ENCODE assay signal across 20 cellular contexts in genomic region chrX:153882086-153882498, GRCh38. TPM values are rescaled to one million over a fixed set of nuclear protein-coding genes. Genes with fewer than 3 reads are reported as not detected.
DNase-seq lines count a peak whose midpoint lies in the region; ATAC-seq and TF ChIP-seq lines count a peak whose summit lies in the region.
"Had no signal": no experiment of that assay in that cellular context is flagged by ENCODE, and none has a peak within 500 bp of the region (broad histone marks: within the 10 kb centered on the region; RNA-seq: fewer than 3 reads in every experiment).

No MANE protein-coding gene starts in this region.

- no peaks in the 10 kb centered on the region for H3K9me2 ChIP-seq in neural cell (ENCODE audit: insufficient read depth, low read length)

- peaks cover 9% of the 10 kb centered on the region for H3K4me1 ChIP-seq in CD8-positive, alpha-beta T cell (ENCODE audit: insufficient read depth, low read length)

- H3K27me3 Mint-ChIP-seq in Calu3 (ENCODE audit: unreplicated experiment) = peaks cover under 1% of the 10 kb centered on the region
- H3K27me3 Mint-ChIP-seq in HFFc6 (ENCODE audit: insufficient read depth) = peaks cover 18% of the 10 kb centered on the region
- H3K27me3 Mint-ChIP-seq in CD14-positive monocyte (ENCODE audit: low read depth in 3 of 3) = peaks cover 47 to 86% (median 76%) of the 10 kb centered on the region in 3 donors
- peaks cover 21% of the 10 kb centered on the region for H3K27me3 Mint-ChIP-seq in CD8-positive, alpha-beta T cell (ENCODE audit: low read depth)

- H3K36me3 Mint-ChIP-seq in Calu3 (ENCODE audit: insufficient read depth, unreplicated experiment) = no peaks in the 10 kb centered on the region
- no peaks in the 10 kb centered on the region for H3K36me3 Mint-ChIP-seq in HFFc6 (ENCODE audit: low read depth)
- H3K36me3 Mint-ChIP-seq in CD14-positive monocyte = no peaks in the 10 kb centered on the region
- no peaks in the 10 kb centered on the region for H3K36me3 Mint-ChIP-seq in CD8-positive, alpha-beta T cell
- H3K36me3 Mint-ChIP-seq: CD4-positive, CD25-positive, alpha-beta regulatory T cell; mesothelial cell of epicardium had no signal

- H2AFZ ChIP-seq in neural cell (ENCODE audit: low read depth, low read length) = no peak overlapping the region

- BruUV-seq in Calu3 (replicated peaks; lab: Mats Ljungman, UMichigan) = no TSS peak

- no peak for TF ChIP-seq RAD21 in neural cell (conservative IDR thresholded peaks at IDR 0.05)

- H3K27ac Mint-ChIP-seq in Calu3 (ENCODE audit: unreplicated experiment) = peak overlapping the region; percentile 70
- peak overlapping the region; percentile 5; the same call in 1 of the 2 replicates for H3K27ac Mint-ChIP-seq in HFFc6
- H3K27ac Mint-ChIP-seq in CD14-positive monocyte = no peak overlapping the region
- no peak overlapping the region for H3K27ac Mint-ChIP-seq in CD8-positive, alpha-beta T cell
- H3K27ac Mint-ChIP-seq: CD4-positive, CD25-positive, alpha-beta regulatory T cell; mesothelial cell of epicardium had no signal

- TF ChIP-seq CTCF in Calu3 (IDR thresholded peaks at IDR 0.05; ENCODE audit: unreplicated experiment) = no peak
- TF ChIP-seq CTCF in HFFc6 (IDR thresholded peaks at IDR 0.05) = no peak
- TF ChIP-seq CTCF in brain microvascular endothelial cell (IDR thresholded peaks at IDR 0.05; ENCODE audit: low read depth, low read length, missing control alignments) = no peak
- TF ChIP-seq CTCF in neural cell (IDR thresholded peaks at IDR 0.05; ENCODE audit: poor library complexity, severe bottlenecking) = no peak
- no peak for TF ChIP-seq CTCF in CD14-positive monocyte (IDR thresholded peaks at IDR 0.05)
- no peak for TF ChIP-seq CTCF in CD8-positive, alpha-beta T cell (IDR thresholded peaks at IDR 0.05)

- no peak overlapping the region for H3K4me3 ChIP-seq in brain microvascular endothelial cell (ENCODE audit: low read depth, low read length)
- peak overlapping the region; percentile 86 for H3K4me3 ChIP-seq in neural cell (ENCODE audit: low read length)
- no peak overlapping the region for H3K4me3 ChIP-seq in CD8-positive, alpha-beta T cell (ENCODE audit: low read depth, low read length)
- H3K4me3 ChIP-seq: heart left ventricle had no signal

- H3F3A ChIP-seq in neural cell (ENCODE audit: insufficient read depth, low read length, poor library complexity, severe bottlenecking) = no peaks in the 10 kb centered on the region

- H3K36me3 ChIP-seq in brain microvascular endothelial cell (replicated peaks) (no peaks in the 10 kb centered on the region), neural cell (ENCODE audit: insufficient read depth, low read length) (no peaks in the 10 kb centered on the region)
- H3K36me3 ChIP-seq in CD8-positive, alpha-beta T cell (ENCODE audit: insufficient read depth, low read length) = no peaks in the 10 kb centered on the region
- H3K36me3 ChIP-seq: heart left ventricle had no signal

- peaks cover 54% of the 10 kb centered on the region for H3K79me2 ChIP-seq in neural cell (replicated peaks; ENCODE audit: insufficient read depth, low read length)

- CTCF ChIA-PET in Calu3 (lab: Charles Lee) = interaction anchor here (0.6 kb wide), 1 partner anchor 60 kb away, joined by 8 read pairs; no protein-coding TSS in a partner anchor
- CTCF ChIA-PET in CD8-positive, alpha-beta T cell (lab: Charles Lee) = no interaction called here

- H3K9me3 ChIP-seq in neural cell (ENCODE audit: low read length) = no peaks in the 10 kb centered on the region
- no peaks in the 10 kb centered on the region for H3K9me3 ChIP-seq in CD8-positive, alpha-beta T cell (ENCODE audit: low read length)
- H3K9me3 ChIP-seq: heart left ventricle had no signal

- H3K4me3 Mint-ChIP-seq in Calu3 (ENCODE audit: low read depth, unreplicated experiment) (peak overlapping the region; percentile 50), HFFc6 (peak overlapping the region; percentile 43; the same call in 1 of the 2 replicates), CD14-positive monocyte (no peak overlapping the region)
- H3K4me3 Mint-ChIP-seq in CD8-positive, alpha-beta T cell = no peak overlapping the region
- H3K4me3 Mint-ChIP-seq: CD4-positive, CD25-positive, alpha-beta regulatory T cell; mesothelial cell of epicardium had no signal

- ATAC-seq in CD8-positive, alpha-beta T cell = no peak
- ATAC-seq: activated CD4-positive, CD25-positive, alpha-beta regulatory T cell treated with anti-CD3 and anti-CD28 coated beads, Interleukin-2, amount 50 U/mL, for 24 hours; heart left ventricle had no signal

- peak; percentile 83 for DNase-seq in Calu3
- DNase-seq in HFFc6 = peak; percentile 17
- peak; percentile 5 for DNase-seq in brain microvascular endothelial cell
- DNase-seq in NCI-H2081 treated with DMSO at 0.1 percent for 48 hours (lab: John Stamatoyannopoulos, UW) = no peak
- no peak for DNase-seq in CD14-positive monocyte (ENCODE audit: low spot score)
- DNase-seq in CD8-positive, alpha-beta T cell = no peak
- DNase-seq in NCI-H1436 (lab: John Stamatoyannopoulos, UW) = no peak
- DNase-seq: activated naive CD4-positive, alpha-beta T cell; CD4-positive, CD25-positive, alpha-beta regulatory T cell; GDM1; Karpas-422; NCI-H1694; NCI-H69; occipital lobe; stimulated activated CD4-positive, alpha-beta T cell treated with anti-CD3 and anti-CD28 coated beads, Interleukin-4, amount 100 ng/mL, for 24 hours had no signal

- H3K27ac ChIP-seq in brain microvascular endothelial cell (no peak overlapping the region), neural cell (ENCODE audit: low read length) (peak overlapping the region; percentile 95)
- H3K27ac ChIP-seq in CD8-positive, alpha-beta T cell (ENCODE audit: low read depth, low read length) = no peak overlapping the region
- H3K27ac ChIP-seq: epithelial cell of prostate had no signal

- POLR2A ChIA-PET in CD8-positive, alpha-beta T cell (lab: Charles Lee) = no interaction called here

- H3K9me3 Mint-ChIP-seq in Calu3 (ENCODE audit: low read depth, unreplicated experiment) (no peaks in the 10 kb centered on the region), HFFc6 (no peaks in the 10 kb centered on the region), CD14-positive monocyte (peaks cover 0 to 9% (median 2%) of the 10 kb centered on the region in 7 donors)
- H3K9me3 Mint-ChIP-seq in CD8-positive, alpha-beta T cell = no peaks in the 10 kb centered on the region
- H3K9me3 Mint-ChIP-seq: CD4-positive, CD25-positive, alpha-beta regulatory T cell had no signal

- H3K4me1 Mint-ChIP-seq in Calu3 (ENCODE audit: low read depth, unreplicated experiment) (peaks cover 35% of the 10 kb centered on the region), HFFc6 (ENCODE audit: low read depth) (peaks cover 7% of the 10 kb centered on the region), CD14-positive monocyte (peaks cover 4% of the 10 kb centered on the region)
- H3K4me1 Mint-ChIP-seq in CD8-positive, alpha-beta T cell (ENCODE audit: low read depth) = peaks cover 9% of the 10 kb centered on the region

- H4K20me1 ChIP-seq in neural cell (ENCODE audit: insufficient read depth) = no peaks in the 10 kb centered on the region

- no peak overlapping the region for H3K4me2 ChIP-seq in neural cell (ENCODE audit: low read length)

- TF ChIP-seq EP300 in neural cell (conservative IDR thresholded peaks at IDR 0.05; ENCODE audit: poor library complexity, severe bottlenecking) = no peak

- in situ Hi-C loops in brain microvascular endothelial cell (cut with HindIII; ENCODE audit: low pct_ligation_motif_present, low sequenced_read_pairs) = no loop called here

- H3K27me3 ChIP-seq in brain microvascular endothelial cell (replicated peaks) = peaks cover 11% of the 10 kb centered on the region
- no peaks in the 10 kb centered on the region for H3K27me3 ChIP-seq in neural cell (ENCODE audit: insufficient read depth, low read depth, low read length)
- peaks cover 6% of the 10 kb centered on the region for H3K27me3 ChIP-seq in CD8-positive, alpha-beta T cell (ENCODE audit: insufficient read depth, low read length)

- intact Hi-C loops in Calu3 (cut with micrococcal nuclease; ENCODE audit: unreplicated experiment) = no loop called here
- intact Hi-C loops in CD14-positive monocyte (cut with micrococcal nuclease) = no loop called here
- intact Hi-C loops in CD8-positive, alpha-beta T cell (cut with DNase I, micrococcal nuclease) = no loop called here

- peak overlapping the region; percentile 90 for H3K9ac ChIP-seq in neural cell (ENCODE audit: low read length)

TF ChIP-seq in neural cell, 6 proteins besides CTCF, POLR2A, EP300 and RAD21:
- TF ChIP-seq MXI1 (conservative IDR thresholded peaks at IDR 0.05; ENCODE audit: poor library complexity, severe bottlenecking) (no peak), TAF1 (IDR thresholded peaks at IDR 0.05; ENCODE audit: low read depth) (no peak), POLR2AphosphoS5 (IDR thresholded peaks at IDR 0.05) (no peak)

RNA-seq across cellular contexts. Expression of gene L1CAM, which starts 3.9 kb away (rescaled TPM):
- total RNA-seq in Calu3 (2022) = 14.2 and 16.1 TPM in 2 replicates
- 10 to 100 TPM; 13.1 to 89.2 (median 14.4) TPM for total RNA-seq in HFFc6 (2021; fragmentation: NEBNext Ultra II Directional; extraction: Animal tissue kit (Norgen Biotek cat#: 25700))
- 88.0 and 119 TPM in 2 replicates for polyA plus RNA-seq in neural cell
- 186 and 191 TPM in 2 replicates for polyA minus RNA-seq in neural cell
- not detected for polyA plus RNA-seq in CD14-positive monocyte
- total RNA-seq in CD8-positive, alpha-beta T cell = under 1 TPM in 1 of 2 experiments, not detected in 1; 0.05 TPM

RNA-seq across cellular contexts. Expression of gene AVPR2, which starts 22.4 kb away (rescaled TPM):
- total RNA-seq in Calu3 (2022) = not detected in 2 replicates
- total RNA-seq in HFFc6 (2021; fragmentation: NEBNext Ultra II Directional; extraction: Animal tissue kit (Norgen Biotek cat#: 25700)) = not detected
- polyA plus RNA-seq in neural cell = not detected in 2 replicates
- not detected in 2 replicates for polyA minus RNA-seq in neural cell
- polyA plus RNA-seq in CD14-positive monocyte = under 1 TPM in 1 of 2 donors, not detected in 1; 0.14 TPM
- not detected for total RNA-seq in CD8-positive, alpha-beta T cell
- total RNA-seq: CD4-positive, CD25-positive, alpha-beta regulatory T cell; mesothelial cell of epicardium; occipital lobe had no signal
- polyA plus RNA-seq: CD4-positive, CD25-positive, alpha-beta regulatory T cell had no signal

RNA-seq across cellular contexts. Expression of gene ARHGAP4, which starts 44.0 kb away (rescaled TPM):
- total RNA-seq in Calu3 (2022) = 2.6 and 3.8 TPM in 2 replicates
- under 1 TPM; 0.18 to 0.63 (median 0.48) TPM for total RNA-seq in HFFc6 (2021; fragmentation: NEBNext Ultra II Directional; extraction: Animal tissue kit (Norgen Biotek cat#: 25700))
- polyA plus RNA-seq in neural cell (11.2 and 12.1 TPM in 2 replicates), CD14-positive monocyte (10 to 100 TPM; 51.5 to 64.4 TPM)
- polyA minus RNA-seq in neural cell = 2.9 and 5.3 TPM in 2 replicates
- 100 to 1,000 TPM; 432 to 440 TPM for total RNA-seq in CD8-positive, alpha-beta T cell

RNA-seq across cellular contexts. Expression of gene PDZD4, which starts 51.7 kb away (rescaled TPM):
- 0.59 and 0.76 TPM in 2 replicates for total RNA-seq in Calu3 (2022)
- total RNA-seq in HFFc6 (2021; fragmentation: NEBNext Ultra II Directional; extraction: Animal tissue kit (Norgen Biotek cat#: 25700)) = not detected
- 343 and 389 TPM in 2 replicates for polyA plus RNA-seq in neural cell
- polyA minus RNA-seq in neural cell = 338 and 398 TPM in 2 replicates
- polyA plus RNA-seq in CD14-positive monocyte = not detected
- total RNA-seq in CD8-positive, alpha-beta T cell = 10 to 100 TPM; 10.9 to 11.9 TPM
- polyA plus RNA-seq: CD4-positive, CD25-positive, alpha-beta regulatory T cell had no signal

RNA-seq across cellular contexts. Expression of gene NAA10, which starts 52.7 kb away (rescaled TPM):
- total RNA-seq in Calu3 (2022) = 132 and 139 TPM in 2 replicates
- 100 to 1,000 TPM; 130 to 160 (median 146) TPM for total RNA-seq in HFFc6 (2021; fragmentation: NEBNext Ultra II Directional; extraction: Animal tissue kit (Norgen Biotek cat#: 25700))
- polyA plus RNA-seq in neural cell = 117 and 159 TPM in 2 replicates
- 35.5 and 40.4 TPM in 2 replicates for polyA minus RNA-seq in neural cell
- polyA plus RNA-seq in CD14-positive monocyte = 10 to 100 TPM; 46.7 to 47.9 TPM
- 10 to 100 TPM; 34.4 to 35.3 TPM for total RNA-seq in CD8-positive, alpha-beta T cell

Comparison
In these comparisons a context has a peak if more than half of its experiments do, and no peak if none do; other contexts are left out.
1. DNase-seq: peak in Calu3 (single experiment), HFFc6 (single experiment) and brain microvascular endothelial cell (single experiment); none in NCI-H2081 treated with DMSO at 0.1 percent for 48 hours (single experiment), CD14-positive monocyte (single experiment), CD8-positive, alpha-beta T cell (0 of 7) and NCI-H1436 (single experiment).
2. H3K27ac Mint-ChIP-seq: peak in Calu3 (single experiment) and HFFc6 (single experiment); none in CD14-positive monocyte (0 of 7) and CD8-positive, alpha-beta T cell (single experiment).
3. H3K4me3 Mint-ChIP-seq: peak in Calu3 (single experiment) and HFFc6 (single experiment); none in CD14-positive monocyte (0 of 2) and CD8-positive, alpha-beta T cell (single experiment).
4. RNA of gene L1CAM, which starts 3.9 kb away (total RNA-seq): 13.1 to 89.2 TPM in HFFc6 and 14.2 to 16.1 TPM in Calu3; 0.05 TPM in CD8-positive, alpha-beta T cell; every median in the first group is over 10 times any median in the second.
5. RNA of gene ARHGAP4, which starts 44.0 kb away (total RNA-seq): 432 to 440 TPM in CD8-positive, alpha-beta T cell; 2.6 to 3.8 TPM in Calu3 and 0.18 to 0.63 TPM in HFFc6; every median in the first group is over 10 times any median in the second.